12 cellular contexts compared by ENCODE assay signal in genomic region chr6:15020114-15020770, GRCh38.
"Had no signal": no experiment of that assay in that cellular context is flagged by ENCODE, and none has a peak within 500 bp of the region (broad histone marks: within the 10 kb centered on the region; RNA-seq: fewer than 3 reads in every experiment).

No MANE protein-coding gene starts in this region.

- H3K36me3 Mint-ChIP-seq: naive thymus-derived CD4-positive, alpha-beta T cell had no signal

- ATAC-seq: activated naive CD4-positive, alpha-beta T cell treated with anti-CD3 and anti-CD28 coated beads, Interleukin-2, amount 50 U/mL, for 72 hours; effector memory CD8-positive, alpha-beta T cell; left cardiac atrium; naive thymus-derived CD4-positive, alpha-beta T cell had no signal

- H3K9me3 Mint-ChIP-seq: dendritic cell treated with granulocyte-macrophage colony-stimulating factor and Interleukin-4, amounts not matched to agents 40 ng/mL and 50 ng/mL, for 4 days; effector memory CD8-positive, alpha-beta T cell had no signal

- H3K4me3 ChIP-seq: lung had no signal

- H3K36me3 ChIP-seq: brain microvascular endothelial cell had no signal

- DNase-seq: activated CD4-positive, CD25-positive, alpha-beta regulatory T cell treated with anti-CD3 and anti-CD28 coated beads, Interleukin-2, amount 50 U/mL, for 72 hours; activated effector memory CD4-positive, alpha-beta T cell treated with Interleukin-2 at 50 U/mL for 16 hours; amniotic stem cell; brain microvascular endothelial cell; cerebellar nuclear complex; effector memory CD8-positive, alpha-beta T cell; left cardiac atrium; naive thymus-derived CD4-positive, alpha-beta T cell; posterior cingulate gyrus had no signal

- H3K27ac ChIP-seq: brain microvascular endothelial cell had no signal

- H3K27me3 ChIP-seq: brain microvascular endothelial cell had no signal

- H3K4me3 Mint-ChIP-seq: dendritic cell treated with granulocyte-macrophage colony-stimulating factor and Interleukin-4, amounts not matched to agents 40 ng/mL and 50 ng/mL, for 4 days; effector memory CD8-positive, alpha-beta T cell; naive thymus-derived CD4-positive, alpha-beta T cell had no signal

- H3K27me3 Mint-ChIP-seq: dendritic cell treated with granulocyte-macrophage colony-stimulating factor and Interleukin-4, amounts not matched to agents 40 ng/mL and 50 ng/mL, for 4 days had no signal

- H3K27ac Mint-ChIP-seq: activated naive CD4-positive, alpha-beta T cell treated with anti-CD3 and anti-CD28 coated beads, Interleukin-2, amount 50 U/mL, for 72 hours; dendritic cell treated with granulocyte-macrophage colony-stimulating factor and Interleukin-4, amounts not matched to agents 40 ng/mL and 50 ng/mL, for 4 days; effector memory CD8-positive, alpha-beta T cell had no signal
